ENCODE assay signal across 12 cellular contexts in genomic region chr14:105070760-105071137, GRCh38. TPM values are rescaled to one million over a fixed set of nuclear protein-coding genes. Genes with fewer than 3 reads are reported as not detected.
DNase-seq lines count a peak whose midpoint lies in the region; ATAC-seq, FAIRE-seq and TF ChIP-seq lines count a peak whose summit lies in the region.
"Had no signal": no experiment of that assay in that cellular context is flagged by ENCODE, and none has a peak within 500 bp of the region (broad histone marks: within the 10 kb centered on the region; RNA-seq: fewer than 3 reads in every experiment).

No MANE protein-coding gene starts in this region.

- no peaks in the 10 kb centered on the region for H3K36me3 Mint-ChIP-seq in activated CD4-positive, alpha-beta memory T cell treated with anti-CD3 and anti-CD28 coated beads for 36 hours
- no peaks in the 10 kb centered on the region for H3K36me3 Mint-ChIP-seq in activated CD4-positive, alpha-beta memory T cell treated with anti-CD3 and anti-CD28 coated beads, Interleukin-2, amount 10 ng/mL, durations not matched to agents 7 days and 5 days (ENCODE audit: low read depth)

- H3K27ac Mint-ChIP-seq in activated CD4-positive, alpha-beta memory T cell treated with anti-CD3 and anti-CD28 coated beads for 36 hours, result peak overlapping the region; percentile 89
- no peak overlapping the region for H3K27ac Mint-ChIP-seq in activated CD4-positive, alpha-beta memory T cell treated with anti-CD3 and anti-CD28 coated beads, Interleukin-2, amount 10 ng/mL, durations not matched to agents 7 days and 5 days
- H3K27ac Mint-ChIP-seq: progenitor cell of endocrine pancreas had no signal

- TF ChIP-seq POLR2A in GM12878 (IDR thresholded peaks at IDR 0.05; ENCODE audit: low read depth, low read length) (no peak), spleen (IDR thresholded peaks at IDR 0.05) (no peak), breast epithelium (IDR thresholded peaks at IDR 0.05) (no peak)

- H3K9ac ChIP-seq in GM12878 (ENCODE audit: control insufficient read depth, insufficient read depth, low read length), result peak overlapping the region; percentile 87

- peaks cover 59% of the 10 kb centered on the region for H3K4me1 Mint-ChIP-seq in activated CD4-positive, alpha-beta memory T cell treated with anti-CD3 and anti-CD28 coated beads for 36 hours (ENCODE audit: low read depth)
- H3K4me1 Mint-ChIP-seq in activated CD4-positive, alpha-beta memory T cell treated with anti-CD3 and anti-CD28 coated beads, Interleukin-2, amount 10 ng/mL, durations not matched to agents 7 days and 5 days, result peaks cover 53% of the 10 kb centered on the region

- H2AFZ ChIP-seq in GM12878 (ENCODE audit: control insufficient read depth, low read depth, low read length), result peak overlapping the region; percentile 74

- no peaks in the 10 kb centered on the region for H3K9me3 Mint-ChIP-seq in activated CD4-positive, alpha-beta memory T cell treated with anti-CD3 and anti-CD28 coated beads for 36 hours
- no peaks in the 10 kb centered on the region for H3K9me3 Mint-ChIP-seq in activated CD4-positive, alpha-beta memory T cell treated with anti-CD3 and anti-CD28 coated beads, Interleukin-2, amount 10 ng/mL, durations not matched to agents 7 days and 5 days

- no peaks in the 10 kb centered on the region for H3K36me3 ChIP-seq in GM12878 (ENCODE audit: control insufficient read depth in 2 of 2, insufficient read depth in 2 of 2, low read length in 1 of 2)
- H3K36me3 ChIP-seq in spleen, result no peaks in the 10 kb centered on the region
- H3K36me3 ChIP-seq in breast epithelium, result no peaks in the 10 kb centered on the region

- H3K4me3 ChIP-seq in GM12878, result peak overlapping the region; percentile 29; the same call in 1 of the 2 replicates
- peak overlapping the region in 1 of 8 donors; percentile 13 for H3K4me3 ChIP-seq in spleen
- H3K4me3 ChIP-seq in breast epithelium, result no peak overlapping the region
- H3K4me3 ChIP-seq in dorsolateral prefrontal cortex, result no peak overlapping the region
- H3K4me3 ChIP-seq: A549 had no signal

- SMC1A ChIA-PET in GM12878 (lab: Charles Lee; ENCODE audit: uncharacterized antibody, unreplicated experiment), result interaction anchor here (0.7 to 3.8 kb wide), 5 partner anchors 9 to 24 kb away, joined by 5 to 21 read pairs (median 10); no protein-coding TSS in a partner anchor

- H3K27me3 Mint-ChIP-seq in activated CD4-positive, alpha-beta memory T cell treated with anti-CD3 and anti-CD28 coated beads for 36 hours, result peaks cover 3% of the 10 kb centered on the region
- peaks cover 3% of the 10 kb centered on the region for H3K27me3 Mint-ChIP-seq in activated CD4-positive, alpha-beta memory T cell treated with anti-CD3 and anti-CD28 coated beads, Interleukin-2, amount 10 ng/mL, durations not matched to agents 7 days and 5 days

- POLR2A ChIA-PET in activated CD4-positive, alpha-beta memory T cell treated with anti-CD3 and anti-CD28 coated beads for 36 hours (lab: Charles Lee), result interaction anchor here (1.0 to 3.1 kb wide), 4 partner anchors 10 to 50 kb away, joined by 3 to 13 read pairs (median 8); partner anchors contain the start of gene CDCA4
- POLR2A ChIA-PET in activated CD4-positive, alpha-beta memory T cell treated with anti-CD3 and anti-CD28 coated beads, Interleukin-2, amount 10 ng/mL, durations not matched to agents 7 days and 5 days (lab: Charles Lee), result interaction anchor here (1.1 to 2.9 kb wide), 4 partner anchors 10 to 50 kb away, joined by 4 to 12 read pairs (median 6); partner anchors contain the start of gene CDCA4
- POLR2A ChIA-PET in GM12878 (lab: Charles Lee), result interaction anchor here (1.5 to 2.7 kb wide), 4 partner anchors 11 to 50 kb away, joined by 4 to 12 read pairs (median 9); partner anchors contain the start of gene CDCA4

- H3K27me3 ChIP-seq in GM12878 (replicated peaks in 1 of 2; ENCODE audit: control insufficient read depth in 2 of 2, insufficient read depth in 2 of 2, low read length in 1 of 2), result no peaks in the 10 kb centered on the region
- H3K27me3 ChIP-seq in spleen (replicated peaks in 1 of 7), result peaks cover 0 to 6% (median 0%) of the 10 kb centered on the region in 7 donors
- peaks cover 0 to 52% of the 10 kb centered on the region in 2 donors for H3K27me3 ChIP-seq in breast epithelium
- peaks cover 0 to 72% (median 30%) of the 10 kb centered on the region in 45 donors for H3K27me3 ChIP-seq in dorsolateral prefrontal cortex

- peaks cover 17% of the 10 kb centered on the region for H3K79me2 ChIP-seq in GM12878 (ENCODE audit: control insufficient read depth, insufficient read depth, low read length)

- BruUV-seq in GM12878 (replicated peaks; lab: Mats Ljungman, UMichigan), result no TSS peak

- H3K27ac ChIP-seq in GM12878 (ENCODE audit: control insufficient read depth, insufficient read depth) (peak overlapping the region; percentile 99), spleen (peak overlapping the region in 7 of 8 donors; percentile 51 to 97 (median 68)), breast epithelium (no peak overlapping the region), dorsolateral prefrontal cortex (peak overlapping the region in 2 of 59 donors; percentile 15 to 21)

- TF ChIP-seq CTCF in GM12878 (IDR thresholded peaks at IDR 0.05 in 2 of 3, conservative IDR thresholded peaks at IDR 0.05 in 1 of 3; ENCODE audit: control insufficient read depth in 2 of 3, extremely low read depth in 1 of 3, insufficient read depth in 1 of 3, low read depth in 3 of 3, low read length in 3 of 3), result no peak
- no peak for TF ChIP-seq CTCF in spleen (IDR thresholded peaks at IDR 0.05 in 8 of 11, conservative IDR thresholded peaks at IDR 0.05 in 3 of 11)
- no peak for TF ChIP-seq CTCF in breast epithelium (IDR thresholded peaks at IDR 0.05)
- no peak for TF ChIP-seq CTCF in dorsolateral prefrontal cortex (IDR thresholded peaks at IDR 0.05 in 54 of 56, conservative IDR thresholded peaks at IDR 0.05 in 2 of 56; ENCODE audit: low read depth in 1 of 56, partially characterized antibody in 56 of 56)

- no peak for FAIRE-seq in GM12878 (lab: Jason Lieb, UNC)
- FAIRE-seq: A549, colon had no signal

- no peak for TF ChIP-seq RAD21 in GM12878 (IDR thresholded peaks at IDR 0.05; ENCODE audit: insufficient read depth, low read depth, low read length)

- in situ Hi-C loops in GM12878 (cut with MboI), result no loop called here

- peak; percentile 7 for ATAC-seq in HG02798 (IDR thresholded peaks at IDR 0.05; ENCODE audit: poor library complexity, unreplicated experiment)
- peak; percentile 50 for ATAC-seq in GM12878
- ATAC-seq: SK-N-SH treated with all-trans-retinoic acid at 6 μM for 48 hours had no signal

- under 1% methylated on average over 7 of the region's 7 CpGs for WGBS in GM12878 (ENCODE audit: insufficient coverage, insufficient replicate concordance, low lambda C conversion rate, missing lambda C conversion rate)
- WGBS in spleen, 5 donors, result 57 to 65% (median 63%) methylated on average over 7 of the region's 7 CpGs

- H4K20me1 ChIP-seq in GM12878 (ENCODE audit: control insufficient read depth, insufficient read depth), result no peaks in the 10 kb centered on the region

- H3K4me1 ChIP-seq in GM12878 (ENCODE audit: control insufficient read depth, insufficient read depth, low read length) (peaks cover 67% of the 10 kb centered on the region), spleen (peaks cover 33 to 79% (median 64%) of the 10 kb centered on the region in 6 donors), breast epithelium (no peaks in the 10 kb centered on the region)

- CTCF ChIA-PET in activated CD4-positive, alpha-beta memory T cell treated with anti-CD3 and anti-CD28 coated beads for 36 hours (lab: Charles Lee), result interaction anchor here (1.0 to 7.9 kb wide), 5 partner anchors 11 to 24 kb away, joined by 3 to 60 read pairs (median 8); no protein-coding TSS in a partner anchor
- CTCF ChIA-PET in activated CD4-positive, alpha-beta memory T cell treated with anti-CD3 and anti-CD28 coated beads, Interleukin-2, amount 10 ng/mL, durations not matched to agents 7 days and 5 days (lab: Charles Lee), result interaction anchor here (0.6 to 1.5 kb wide), 3 partner anchors 16 to 87 kb away, joined by 3 to 8 read pairs (median 3); no protein-coding TSS in a partner anchor
- CTCF ChIA-PET in GM12878 (lab: Yijun Ruan, JAX), result interaction anchor here (0.9 to 7.6 kb wide), 5 partner anchors 8 to 24 kb away, joined by 3 to 67 read pairs (median 6); no protein-coding TSS in a partner anchor

- peak overlapping the region; percentile 100 for H3K4me2 ChIP-seq in GM12878 (ENCODE audit: control insufficient read depth, insufficient read depth)
- H3K4me2 ChIP-seq: A549 had no signal

- RAD21 ChIA-PET in GM12878 (lab: Charles Lee; ENCODE audit: unreplicated experiment), result interaction anchor here (0.5 to 5.8 kb wide), 9 partner anchors 10 to 413 kb away, joined by 3 to 37 read pairs (median 4); partner anchors contain the start of gene CDCA4

- peak; percentile 81 for DNase-seq in activated CD4-positive, alpha-beta memory T cell treated with anti-CD3 and anti-CD28 coated beads for 36 hours
- DNase-seq in activated CD4-positive, alpha-beta memory T cell treated with anti-CD3 and anti-CD28 coated beads, Interleukin-2, amount 10 ng/mL, durations not matched to agents 7 days and 5 days, result no peak
- peak; percentile 56 for DNase-seq in GM12878 (ENCODE audit: low read depth, low spot score)
- DNase-seq in spleen, result no peak
- DNase-seq in dermis blood vessel endothelial cell, result no peak
- no peak for DNase-seq in breast epithelium (ENCODE audit: low spot score in 2 of 2)
- DNase-seq in dorsolateral prefrontal cortex, result no peak

- H3K9me3 ChIP-seq in GM12878 (replicated peaks; ENCODE audit: control insufficient read depth, insufficient read depth, low read length), result no peaks in the 10 kb centered on the region
- no peaks in the 10 kb centered on the region for H3K9me3 ChIP-seq in spleen
- H3K9me3 ChIP-seq in breast epithelium, result no peaks in the 10 kb centered on the region
- H3K9me3 ChIP-seq: A549 had no signal

- intact Hi-C loops in activated CD4-positive, alpha-beta memory T cell treated with anti-CD3 and anti-CD28 coated beads for 36 hours (cut with micrococcal nuclease), result loop anchor here (1.0 to 2.0 kb wide), 4 partner anchors 11 to 223 kb away; no protein-coding TSS in a partner anchor
- intact Hi-C loops in GM12878 (cut with micrococcal nuclease; ENCODE audit: unreplicated experiment) (loop anchor here (1.0 kb wide), 1 partner anchor 16 kb away; no protein-coding TSS in a partner anchor), spleen (cut with DNase I; ENCODE audit: low total_unique reads) (no loop called here), breast epithelium (cut with DNase I; ENCODE audit: low total_unique reads) (no loop called here), dorsolateral prefrontal cortex (cut with DNase I) (no loop called here)

- TF ChIP-seq EP300 in GM12878 (IDR thresholded peaks at IDR 0.05; ENCODE audit: borderline replicate concordance in 1 of 2, control insufficient read depth in 1 of 2, low read depth in 2 of 2, low read length in 2 of 2), result no peak; a peak in 1 of 4 replicates

- H3K4me3 Mint-ChIP-seq in activated CD4-positive, alpha-beta memory T cell treated with anti-CD3 and anti-CD28 coated beads for 36 hours, result peak overlapping the region; percentile 7
- no peak overlapping the region for H3K4me3 Mint-ChIP-seq in activated CD4-positive, alpha-beta memory T cell treated with anti-CD3 and anti-CD28 coated beads, Interleukin-2, amount 10 ng/mL, durations not matched to agents 7 days and 5 days

RNA-seq across cellular contexts. Expression of gene GPR132, which starts 5.5 kb away (rescaled TPM):
- 10 to 100 TPM; 33.4 to 34.2 TPM for total RNA-seq in activated CD4-positive, alpha-beta memory T cell treated with anti-CD3 and anti-CD28 coated beads for 36 hours
- 10 to 100 TPM; 51.2 to 51.4 TPM for total RNA-seq in activated CD4-positive, alpha-beta memory T cell treated with anti-CD3 and anti-CD28 coated beads, Interleukin-2, amount 10 ng/mL, durations not matched to agents 7 days and 5 days
- 118 and 130 TPM in 2 replicates for total RNA-seq in GM12878 (2013; cell fraction: nucleolus; rRNA removed)
- total RNA-seq in GM12878 (2014; rRNA removed) (45.8 and 49.3 TPM in 2 replicates), GM12878 (2014; rRNA removed; fragmentation: Illumina TruSeq; extraction: Trizol) (20.3 and 21.0 TPM in 2 replicates), GM12878 (2021) (39.6 and 40.3 TPM in 2 replicates), spleen (10 to 100 TPM; 17.5 to 33.7 (median 23.1) TPM), dermis blood vessel endothelial cell (0.09 and 0.85 TPM in 2 replicates), breast epithelium (1 to 10 TPM; 1.3 to 2.9 (median 1.8) TPM), dorsolateral prefrontal cortex (1 to 10 TPM in 96 of 120 experiments, under 1 TPM in 24; 0.48 to 3.9 (median 1.6) TPM)
- 9.9 TPM for polyA plus RNA-seq in GM12878 (2011; ENCODE audit: low read depth)
- polyA plus RNA-seq in GM12878 (2011; rRNA removed) (10.2 and 14.9 TPM in 2 replicates), GM12878 (2014; fragmentation: Illumina TruSeq; extraction: Trizol) (4.9 and 14.5 TPM in 2 replicates), GM12878 (2014; fragmentation: Nextera tagmentation; extraction: Ambion mirVana) (1 to 10 TPM; 1.9 to 2.2 TPM), GM12878 (2014; rRNA removed) (30.0 and 30.7 TPM in 2 replicates), GM12878 (2016; fragmentation: Nextera tagmentation; extraction: Ambion mirVana) (10 to 100 TPM; 19.8 to 21.7 TPM), spleen (1 to 10 TPM; 5.0 to 9.0 (median 5.8) TPM)
- 23.7 and 36.1 TPM in 2 replicates for polyA plus RNA-seq in GM12878 (2011; cell fraction: cytosol; rRNA removed)
- 47.6 and 57.0 TPM in 2 replicates for polyA plus RNA-seq in GM12878 (2011; cell fraction: nucleus; rRNA removed)
- polyA plus RNA-seq in GM12878 (2012), result 22.6 and 24.5 TPM in 2 replicates
- polyA minus RNA-seq in GM12878 (2011; rRNA and poly(A)+ RNA removed), result 38.5 and 63.1 TPM in 2 replicates
- polyA minus RNA-seq in GM12878 (2011; cell fraction: cytosol; rRNA and poly(A)+ RNA removed), result 15.9 and 17.0 TPM in 2 replicates
- 15.6 and 33.9 TPM in 2 replicates for polyA minus RNA-seq in GM12878 (2011; cell fraction: nucleus; rRNA and poly(A)+ RNA removed)

RNA-seq across cellular contexts. Expression of gene CDCA4, which starts 49.9 kb away (rescaled TPM):
- total RNA-seq in activated CD4-positive, alpha-beta memory T cell treated with anti-CD3 and anti-CD28 coated beads for 36 hours, result 10 to 100 TPM; 63.4 to 69.1 TPM
- 10 to 100 TPM; 57.1 to 57.5 TPM for total RNA-seq in activated CD4-positive, alpha-beta memory T cell treated with anti-CD3 and anti-CD28 coated beads, Interleukin-2, amount 10 ng/mL, durations not matched to agents 7 days and 5 days
- 26.9 and 31.0 TPM in 2 replicates for total RNA-seq in GM12878 (2013; cell fraction: nucleolus; rRNA removed)
- 59.0 and 62.9 TPM in 2 replicates for total RNA-seq in GM12878 (2014; rRNA removed)
- 28.7 and 30.1 TPM in 2 replicates for total RNA-seq in GM12878 (2014; rRNA removed; fragmentation: Illumina TruSeq; extraction: Trizol)
- total RNA-seq in GM12878 (2021), result 56.3 and 60.2 TPM in 2 replicates
- 12.7 TPM for polyA plus RNA-seq in GM12878 (2011; ENCODE audit: low read depth)
- 35.4 and 48.5 TPM in 2 replicates for polyA plus RNA-seq in GM12878 (2011; rRNA removed)
- 50.6 and 63.1 TPM in 2 replicates for polyA plus RNA-seq in GM12878 (2011; cell fraction: cytosol; rRNA removed)
- polyA plus RNA-seq in GM12878 (2011; cell fraction: nucleus; rRNA removed), result 32.4 and 40.6 TPM in 2 replicates
- polyA plus RNA-seq in GM12878 (2012), result 27.2 and 36.2 TPM in 2 replicates
- 14.4 and 23.3 TPM in 2 replicates for polyA plus RNA-seq in GM12878 (2014; fragmentation: Illumina TruSeq; extraction: Trizol)
- 10 to 100 TPM; 10.4 to 16.1 TPM for polyA plus RNA-seq in GM12878 (2014; fragmentation: Nextera tagmentation; extraction: Ambion mirVana)
- 55.7 and 59.3 TPM in 2 replicates for polyA plus RNA-seq in GM12878 (2014; rRNA removed)
- 10 to 100 TPM; 61.7 to 64.0 TPM for polyA plus RNA-seq in GM12878 (2016; fragmentation: Nextera tagmentation; extraction: Ambion mirVana)
- 25.7 and 41.9 TPM in 2 replicates for polyA minus RNA-seq in GM12878 (2011; rRNA and poly(A)+ RNA removed)
- 16.9 and 21.2 TPM in 2 replicates for polyA minus RNA-seq in GM12878 (2011; cell fraction: cytosol; rRNA and poly(A)+ RNA removed)
- 8.0 and 14.2 TPM in 2 replicates for polyA minus RNA-seq in GM12878 (2011; cell fraction: nucleus; rRNA and poly(A)+ RNA removed)
- total RNA-seq in spleen, result 10 to 100 TPM in 2 of 7 donors, 1 to 10 TPM in 5; 6.5 to 15.1 (median 8.7) TPM
- 10 to 100 TPM in 1 of 3 donors, 1 to 10 TPM in 2; 5.8 to 10.5 (median 8.5) TPM for polyA plus RNA-seq in spleen
- 29.8 and 41.1 TPM in 2 replicates for total RNA-seq in dermis blood vessel endothelial cell
- 10 to 100 TPM in 2 of 3 donors, 1 to 10 TPM in 1; 5.1 to 10.4 (median 10.2) TPM for total RNA-seq in breast epithelium
- total RNA-seq in dorsolateral prefrontal cortex, result 1 to 10 TPM; 1.7 to 5.4 (median 3.1) TPM

Comparison
In these comparisons a context has a peak if more than half of its experiments do, and no peak if none do; other contexts are left out.
1. DNase-seq: peak in activated CD4-positive, alpha-beta memory T cell treated with anti-CD3 and anti-CD28 coated beads for 36 hours (single experiment) and GM12878 (single experiment); none in activated CD4-positive, alpha-beta memory T cell treated with anti-CD3 and anti-CD28 coated beads, Interleukin-2, amount 10 ng/mL, durations not matched to agents 7 days and 5 days (single experiment), spleen (single experiment), dermis blood vessel endothelial cell (single experiment), breast epithelium (0 of 2) and dorsolateral prefrontal cortex (0 of 10).
2. H3K27ac ChIP-seq: peak in GM12878 (single experiment) and spleen (7 of 8); none in breast epithelium (0 of 2).
3. intact Hi-C loops: an anchor here in activated CD4-positive, alpha-beta memory T cell treated with anti-CD3 and anti-CD28 coated beads for 36 hours (1.0 to 2.0 kb wide) and GM12878 (1.0 kb wide); none called in spleen, breast epithelium and dorsolateral prefrontal cortex.